Comparison of ENCODE assay signal across 19 cellular contexts in genomic region chr7:157396316-157397035, GRCh38. TPM values are rescaled to one million over a fixed set of nuclear protein-coding genes. Genes with fewer than 3 reads are reported as not detected.
DNase-seq lines count a peak whose midpoint lies in the region; ATAC-seq and TF ChIP-seq lines count a peak whose summit lies in the region.
"Had no signal": no experiment of that assay in that cellular context is flagged by ENCODE, and none has a peak within 500 bp of the region (broad histone marks: within the 10 kb centered on the region; RNA-seq: fewer than 3 reads in every experiment).

No MANE protein-coding gene starts in this region.

- H3K4me3 Mint-ChIP-seq in WTC11, result no peak overlapping the region
- H3K4me3 Mint-ChIP-seq in activated T-helper 2 cell treated with anti-CD3 and anti-CD28 coated beads, Interferon-gamma antibody, Interleukin-2, Interleukin-4, amounts not matched to agents 10 μg/mL and 5 μg/mL and 100 μg/mL, durations not matched to agents 14 hours and 24 hours and 36 hours (ENCODE audit: low read depth), result no peak overlapping the region
- H3K4me3 Mint-ChIP-seq: naive thymus-derived CD4-positive, alpha-beta T cell; T-cell had no signal

- TF ChIP-seq CTCF in WTC11 (IDR thresholded peaks at IDR 0.05), result no peak

- POLR2A ChIA-PET in WTC11 (lab: Charles Lee), result no interaction called here

- intact Hi-C loops in activated T-helper 2 cell treated with anti-CD3 and anti-CD28 coated beads, Interferon-gamma antibody, Interleukin-2, Interleukin-4, amounts not matched to agents 10 μg/mL and 5 μg/mL and 100 μg/mL, durations not matched to agents 14 hours and 24 hours and 36 hours (cut with micrococcal nuclease), result no loop called here

- no peaks in the 10 kb centered on the region for H3K27me3 Mint-ChIP-seq in WTC11 (ENCODE audit: low read depth)
- no peaks in the 10 kb centered on the region for H3K27me3 Mint-ChIP-seq in activated T-helper 2 cell treated with anti-CD3 and anti-CD28 coated beads, Interferon-gamma antibody, Interleukin-2, Interleukin-4, amounts not matched to agents 10 μg/mL and 5 μg/mL and 100 μg/mL, durations not matched to agents 14 hours and 24 hours and 36 hours (ENCODE audit: low read depth)
- H3K27me3 Mint-ChIP-seq: naive thymus-derived CD4-positive, alpha-beta T cell; T-cell had no signal

- H3K27me3 ChIP-seq in skeletal muscle tissue (ENCODE audit: control insufficient read depth in 3 of 3, insufficient read depth in 3 of 3, low read length in 3 of 3), result no peaks in the 10 kb centered on the region
- H3K27me3 ChIP-seq: MG63 had no signal

- peak overlapping the region in 1 of 3 donors; percentile 80 for H3K9ac ChIP-seq in skeletal muscle tissue (ENCODE audit: low read depth in 1 of 3, low read length in 3 of 3)

- no peaks in the 10 kb centered on the region for H3K9me3 ChIP-seq in skeletal muscle tissue (ENCODE audit: control insufficient read depth in 3 of 3, low read length in 3 of 3)
- H3K9me3 ChIP-seq: MG63 had no signal

- H3K4me1 ChIP-seq in skeletal muscle tissue (ENCODE audit: control insufficient read depth in 3 of 3, insufficient read depth in 3 of 3, low read length in 3 of 3), result peaks cover 27 to 58% (median 52%) of the 10 kb centered on the region in 3 donors

- H3K36me3 Mint-ChIP-seq in WTC11, result peaks cover 55% of the 10 kb centered on the region
- peaks cover 38% of the 10 kb centered on the region for H3K36me3 Mint-ChIP-seq in activated T-helper 2 cell treated with anti-CD3 and anti-CD28 coated beads, Interferon-gamma antibody, Interleukin-2, Interleukin-4, amounts not matched to agents 10 μg/mL and 5 μg/mL and 100 μg/mL, durations not matched to agents 14 hours and 24 hours and 36 hours (ENCODE audit: low read depth)

- H3K4me1 Mint-ChIP-seq in WTC11, result peaks cover 31% of the 10 kb centered on the region
- peaks cover 8% of the 10 kb centered on the region for H3K4me1 Mint-ChIP-seq in activated T-helper 2 cell treated with anti-CD3 and anti-CD28 coated beads, Interferon-gamma antibody, Interleukin-2, Interleukin-4, amounts not matched to agents 10 μg/mL and 5 μg/mL and 100 μg/mL, durations not matched to agents 14 hours and 24 hours and 36 hours (ENCODE audit: low read depth)

- no peaks in the 10 kb centered on the region for H3K9me3 Mint-ChIP-seq in WTC11
- no peaks in the 10 kb centered on the region for H3K9me3 Mint-ChIP-seq in activated T-helper 2 cell treated with anti-CD3 and anti-CD28 coated beads, Interferon-gamma antibody, Interleukin-2, Interleukin-4, amounts not matched to agents 10 μg/mL and 5 μg/mL and 100 μg/mL, durations not matched to agents 14 hours and 24 hours and 36 hours
- H3K9me3 Mint-ChIP-seq: naive thymus-derived CD4-positive, alpha-beta T cell; T-cell had no signal

- ATAC-seq in WTC11, result 0 out of 2 replicates have a peak, but pooled peaks have one; percentile 7
- ATAC-seq in HG02763 (IDR thresholded peaks at IDR 0.05; ENCODE audit: unreplicated experiment), result no peak
- ATAC-seq: naive thymus-derived CD4-positive, alpha-beta T cell had no signal

- peaks cover 2 to 12% (median 5%) of the 10 kb centered on the region in 3 donors for H3K36me3 ChIP-seq in skeletal muscle tissue (ENCODE audit: control insufficient read depth in 3 of 3, insufficient read depth in 3 of 3, low read length in 3 of 3)
- H3K36me3 ChIP-seq: MG63 had no signal

- peak overlapping the region; percentile 69 for H3K27ac ChIP-seq in skeletal muscle tissue (ENCODE audit: low read depth, low read length)
- H3K27ac ChIP-seq: epithelial cell of prostate, HL-60 had no signal

- DNase-seq in activated effector memory CD4-positive, alpha-beta T cell treated with anti-CD3 and anti-CD28 coated beads, Interleukin-2, amount 50 U/mL, for 16 hours, result peak; percentile 44
- DNase-seq in activated effector memory CD4-positive, alpha-beta T cell treated with Interleukin-2 at 50 U/mL for 16 hours, result no peak
- no peak for DNase-seq in WTC11 (ENCODE audit: low spot score)
- DNase-seq in mesenteric fat pad (ENCODE audit: low spot score), result peak; percentile 76
- no peak for DNase-seq in activated T-helper 2 cell treated with anti-CD3 and anti-CD28 coated beads, Interferon-gamma antibody, Interleukin-2, Interleukin-4, amounts not matched to agents 10 μg/mL and 5 μg/mL and 100 μg/mL, durations not matched to agents 14 hours and 24 hours and 36 hours (ENCODE audit: low spot score)
- no peak for DNase-seq in cortex of kidney (lab: John Stamatoyannopoulos, UW)
- DNase-seq: activated naive CD4-positive, alpha-beta T cell; hippocampal formation; mammary epithelial cell; MG63; naive thymus-derived CD4-positive, alpha-beta T cell; NCI-H146; SHP77; stimulated activated CD4-positive, alpha-beta T cell treated with anti-CD3 and anti-CD28 coated beads, Interleukin-4, amount 100 ng/mL, for 24 hours; T-cell had no signal

- CTCF ChIA-PET in WTC11 (lab: Charles Lee), result interaction anchor here (1.0 to 3.2 kb wide), 2 partner anchors 9 to 78 kb away, joined by 3 to 15 read pairs; no protein-coding TSS in a partner anchor

- H3K27ac Mint-ChIP-seq in WTC11, result no peak overlapping the region; the same call in 1 of the 2 replicates
- H3K27ac Mint-ChIP-seq in activated T-helper 2 cell treated with anti-CD3 and anti-CD28 coated beads, Interferon-gamma antibody, Interleukin-2, Interleukin-4, amounts not matched to agents 10 μg/mL and 5 μg/mL and 100 μg/mL, durations not matched to agents 14 hours and 24 hours and 36 hours, result no peak overlapping the region
- H3K27ac Mint-ChIP-seq: T-cell had no signal

- H3K4me3 ChIP-seq in skeletal muscle tissue (ENCODE audit: low read length in 3 of 3), result peak overlapping the region in 1 of 3 donors; percentile 63
- H3K4me3 ChIP-seq: MG63 had no signal

TF ChIP-seq in WTC11, 78 proteins besides CTCF, POLR2A, EP300 and RAD21 (continues in another document):
- TF ChIP-seq ZNF423 (CRISPR knock-in tag; IDR thresholded peaks at IDR 0.05), result no peak
- no peak for TF ChIP-seq ZNF219 (CRISPR knock-in tag; IDR thresholded peaks at IDR 0.05; ENCODE audit: borderline replicate concordance)
- no peak for TF ChIP-seq ZNF396 (CRISPR knock-in tag; IDR thresholded peaks at IDR 0.05; ENCODE audit: borderline replicate concordance)
- no peak for TF ChIP-seq TP53 (CRISPR knock-in tag; IDR thresholded peaks at IDR 0.05)
- TF ChIP-seq AFF4 (CRISPR knock-in tag; IDR thresholded peaks at IDR 0.05; ENCODE audit: borderline replicate concordance), result no peak
- TF ChIP-seq ERG (CRISPR knock-in tag; IDR thresholded peaks at IDR 0.05), result no peak
- no peak for TF ChIP-seq ZNF121 (CRISPR knock-in tag; IDR thresholded peaks at IDR 0.05)
- TF ChIP-seq PREB (CRISPR knock-in tag; IDR thresholded peaks at IDR 0.05; ENCODE audit: borderline replicate concordance), result no peak
- no peak for TF ChIP-seq SOX15 (CRISPR knock-in tag; IDR thresholded peaks at IDR 0.05)

RNA-seq across cellular contexts. Expression of gene DNAJB6, which starts 59.7 kb away (rescaled TPM):
- total RNA-seq in WTC11 (2021) (264 to 288 TPM (median 268 TPM) in 3 replicates), mesenteric fat pad (110 TPM), skeletal muscle tissue (68.9 TPM)
- 122 and 125 TPM in 2 replicates for total RNA-seq in activated T-helper 2 cell treated with anti-CD3 and anti-CD28 coated beads, Interferon-gamma antibody, Interleukin-2, Interleukin-4, amounts not matched to agents 10 μg/mL and 5 μg/mL and 100 μg/mL, durations not matched to agents 14 hours and 24 hours and 36 hours

Comparison
In these comparisons a context has a peak if more than half of its experiments do, and no peak if none do; other contexts are left out.
1. DNase-seq: peak in activated effector memory CD4-positive, alpha-beta T cell treated with anti-CD3 and anti-CD28 coated beads, Interleukin-2, amount 50 U/mL, for 16 hours (single experiment) and mesenteric fat pad (single experiment); none in activated effector memory CD4-positive, alpha-beta T cell treated with Interleukin-2 at 50 U/mL for 16 hours (single experiment), WTC11 (single experiment), activated T-helper 2 cell treated with anti-CD3 and anti-CD28 coated beads, Interferon-gamma antibody, Interleukin-2, Interleukin-4, amounts not matched to agents 10 μg/mL and 5 μg/mL and 100 μg/mL, durations not matched to agents 14 hours and 24 hours and 36 hours (single experiment) and cortex of kidney (single experiment).